15 cellular contexts compared by ENCODE assay signal in the genomic region with DNA sequence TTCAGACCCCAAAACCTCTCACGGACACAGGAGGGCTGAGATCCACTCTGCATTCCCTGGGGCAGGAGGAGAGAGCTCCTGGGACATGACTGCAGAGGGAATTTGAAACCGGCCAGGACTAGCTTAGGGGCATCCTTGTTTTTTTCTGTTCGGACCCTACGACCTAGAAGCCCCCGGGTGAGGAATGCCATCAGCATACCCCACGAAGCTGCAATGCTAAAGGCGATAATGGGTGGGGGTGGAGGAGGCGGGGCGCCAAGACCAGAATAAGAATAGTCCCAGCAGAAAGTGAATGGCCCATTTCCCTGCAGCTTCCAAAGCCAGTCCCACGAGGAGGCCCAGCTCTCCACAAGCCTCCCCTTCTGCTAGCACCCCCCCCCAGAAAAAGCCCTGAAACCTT. TPM values are rescaled to one million over a fixed set of nuclear protein-coding genes. Genes with fewer than 3 reads are reported as not detected.
DNase-seq lines count a peak whose midpoint lies in the region; TF ChIP-seq lines count a peak whose summit lies in the region.
"Had no signal": no experiment of that assay in that cellular context is flagged by ENCODE, and none has a peak within 500 bp of the region (broad histone marks: within the 10 kb centered on the region; RNA-seq: fewer than 3 reads in every experiment).

No MANE protein-coding gene starts in this region.

- no peak overlapping the region for H2AK5ac ChIP-seq in mesendoderm (ENCODE audit: low read length)

- H3K9me3 ChIP-seq in HUES6 (ENCODE audit: control insufficient read depth, insufficient read depth, low read depth, low read length) (no peaks in the 10 kb centered on the region), stomach (no peaks in the 10 kb centered on the region)
- H3K9me3 ChIP-seq: left lung had no signal

- peaks cover 2% of the 10 kb centered on the region for H3K36me3 Mint-ChIP-seq in chondrocyte (ENCODE audit: low read depth)

- no peak overlapping the region for H2BK120ac ChIP-seq in mesendoderm (ENCODE audit: low read depth, low read length)

- H4K8ac ChIP-seq in mesendoderm (ENCODE audit: low read depth, low read length): no peak overlapping the region

- peak overlapping the region; percentile 7 for H3K18ac ChIP-seq in mesendoderm (ENCODE audit: low read length)

- WGBS in mesendoderm (ENCODE audit: extremely low coverage, insufficient coverage, low lambda C conversion rate): no CpG with 5 or more reads among the region's 10 CpGs
- WGBS in stomach, 5 donors: 39 to 75% (median 54%) methylated on average over 10 of the region's 10 CpGs

- H3K79me1 ChIP-seq in mesendoderm (ENCODE audit: low read length): no peaks in the 10 kb centered on the region

- intact Hi-C loops in stomach (cut with DNase I; ENCODE audit: low total_unique reads): loop anchor here (10.0 kb wide), 1 partner anchor 181 kb away; no protein-coding TSS in a partner anchor

- no peak overlapping the region for H2BK5ac ChIP-seq in mesendoderm (ENCODE audit: low read length)

- no peaks in the 10 kb centered on the region for H3K9me3 Mint-ChIP-seq in chondrocyte (ENCODE audit: low read depth)
- H3K9me3 Mint-ChIP-seq: T-helper 2 cell treated with Interferon-gamma antibody and Interleukin-4, amounts not matched to agents 5 μg/mL and 100 μg/mL, for 36 hours had no signal

- H3K27me3 Mint-ChIP-seq in chondrocyte (ENCODE audit: low read depth): no peaks in the 10 kb centered on the region

- H3K4me2 ChIP-seq in mesendoderm (ENCODE audit: low read length): no peak overlapping the region
- H3K4me2 ChIP-seq: KMS-11 had no signal

- TF ChIP-seq EP300 in stomach (IDR thresholded peaks at IDR 0.05): no peak

- peak overlapping the region; percentile 71 for H3K27ac ChIP-seq in HUES6 (ENCODE audit: low read depth, low read length)
- no peak overlapping the region for H3K27ac ChIP-seq in mesendoderm (ENCODE audit: low read depth, low read length)
- H3K27ac ChIP-seq in stomach: peak overlapping the region in 4 of 5 donors; percentile 92 to 95 (median 94)
- H3K27ac ChIP-seq: KMS-11 had no signal

- TF ChIP-seq CTCF in chondrocyte (IDR thresholded peaks at IDR 0.05) (no peak), stomach (IDR thresholded peaks at IDR 0.05) (no peak)

- peaks cover 13% of the 10 kb centered on the region for H3K27me3 ChIP-seq in HUES6 (ENCODE audit: control insufficient read depth, insufficient read depth, low read length)
- peaks cover 4% of the 10 kb centered on the region for H3K27me3 ChIP-seq in mesendoderm (ENCODE audit: insufficient read depth, low read length, poor library complexity)
- H3K27me3 ChIP-seq in stomach: peaks cover 0 to 53% (median 24%) of the 10 kb centered on the region in 3 donors

- no peak for DNase-seq in chondrocyte (ENCODE audit: low spot score)
- DNase-seq in mesendoderm: peak; percentile 82
- no peak for DNase-seq in stomach
- no peak for DNase-seq in NCI-H146 treated with DMSO at 0.1 percent for 48 hours (lab: John Stamatoyannopoulos, UW; ENCODE audit: unreplicated experiment)
- no peak for DNase-seq in hypothalamus (lab: John Stamatoyannopoulos, UW)
- DNase-seq in stimulated activated CD4-positive, alpha-beta T cell treated with anti-CD3 and anti-CD28 coated beads, Interleukin-2, amount 100 ng/mL, for 24 hours: no peak
- DNase-seq in cortex of kidney (lab: John Stamatoyannopoulos, UW): no peak
- DNase-seq: activated CD4-positive, alpha-beta T cell treated with anti-CD3 and anti-CD28 coated beads, Interleukin-2, amount 50 U/mL, for 1 hour; DMS53; left lung; NCI-H1436 treated with DMSO at 0.1 percent for 48 hours; NCI-H526 treated with DMSO at 0.1 percent for 48 hours had no signal

- no peak overlapping the region for H4K5ac ChIP-seq in mesendoderm (ENCODE audit: low read length)

- no peak for TF ChIP-seq POLR2A in stomach (IDR thresholded peaks at IDR 0.05)

- H3K36me3 ChIP-seq in HUES6 (ENCODE audit: control insufficient read depth, insufficient read depth, low read length) (peaks cover 20% of the 10 kb centered on the region), mesendoderm (ENCODE audit: control insufficient read depth, insufficient read depth, low read length) (no peaks in the 10 kb centered on the region), stomach (peaks cover 0 to 27% (median 19%) of the 10 kb centered on the region in 4 donors)

- peaks cover 6% of the 10 kb centered on the region for H3K79me2 ChIP-seq in mesendoderm (ENCODE audit: control insufficient read depth, insufficient read depth, low read length)

- peak overlapping the region; percentile 39 for H3K4me3 ChIP-seq in HUES6 (ENCODE audit: low read depth, low read length)
- no peak overlapping the region for H3K4me3 ChIP-seq in mesendoderm (ENCODE audit: low read length)
- peak overlapping the region in 2 of 4 donors; percentile 76 to 85 for H3K4me3 ChIP-seq in stomach

- H3K23ac ChIP-seq in mesendoderm (ENCODE audit: low read length): no peak overlapping the region

- H3K9ac ChIP-seq in HUES6 (ENCODE audit: low read length) (peak overlapping the region; percentile 79), mesendoderm (ENCODE audit: low read length) (peak overlapping the region; percentile 14)
- H3K9ac ChIP-seq: KMS-11 had no signal

- no peak overlapping the region for H3K4ac ChIP-seq in mesendoderm (ENCODE audit: low read depth, low read length)

- peaks cover 42% of the 10 kb centered on the region for H3K4me1 ChIP-seq in HUES6 (ENCODE audit: control insufficient read depth, insufficient read depth, low read length)
- H3K4me1 ChIP-seq in mesendoderm (ENCODE audit: control insufficient read depth, low read depth, low read length): no peaks in the 10 kb centered on the region
- peaks cover 54 to 83% (median 78%) of the 10 kb centered on the region in 4 donors for H3K4me1 ChIP-seq in stomach

- H3K27ac Mint-ChIP-seq in chondrocyte (ENCODE audit: unreplicated experiment): peak overlapping the region; percentile 17
- H3K27ac Mint-ChIP-seq: T-helper 2 cell treated with Interferon-gamma antibody and Interleukin-4, amounts not matched to agents 5 μg/mL and 100 μg/mL, for 36 hours had no signal

- H3K4me1 Mint-ChIP-seq in chondrocyte (ENCODE audit: low read depth): peaks cover 39% of the 10 kb centered on the region

- no peak overlapping the region for H3K56ac ChIP-seq in mesendoderm (ENCODE audit: low read length)

- peak overlapping the region; percentile 25 for H3K4me3 Mint-ChIP-seq in chondrocyte (ENCODE audit: unreplicated experiment)
- H3K4me3 Mint-ChIP-seq: T-helper 2 cell treated with Interferon-gamma antibody and Interleukin-4, amounts not matched to agents 5 μg/mL and 100 μg/mL, for 36 hours had no signal

- no peak overlapping the region for H2BK15ac ChIP-seq in mesendoderm (replicated peaks; ENCODE audit: low read depth)

RNA-seq across cellular contexts. Expression of a gene that starts 4.0 kb away (rescaled TPM):
- total RNA-seq in chondrocyte: 38.1 to 72.5 TPM (median 70.6 TPM) in 3 replicates
- polyA plus RNA-seq in mesendoderm (2013, experiment 1 of 2): 11.3 TPM
- 11.5 TPM for polyA plus RNA-seq in mesendoderm (2013, experiment 2 of 2)
- total RNA-seq in stomach: 10 to 100 TPM; 11.1 to 93.0 (median 55.9) TPM
- polyA plus RNA-seq in stomach: 10 to 100 TPM; 15.0 to 36.0 (median 25.3) TPM
